Comparison of ENCODE assay signal across 27 cellular contexts in genomic region chr2:168114619-168115018, GRCh38.
"Had no signal": no experiment of that assay in that cellular context is flagged by ENCODE, and none has a peak within 500 bp of the region (broad histone marks: within the 10 kb centered on the region; RNA-seq: fewer than 3 reads in every experiment).

No MANE protein-coding gene starts in this region.

- H3K4me3 ChIP-seq: adrenal gland, sigmoid colon, tibial artery, upper lobe of right lung had no signal

- H3K36me3 ChIP-seq: adrenal gland, brain microvascular endothelial cell, sigmoid colon, tibial artery, upper lobe of right lung had no signal

- DNase-seq: activated CD4-positive, alpha-beta T cell treated with anti-CD3 and anti-CD28 coated beads for 36 hours; activated CD4-positive, CD25-positive, alpha-beta regulatory T cell; activated CD8-positive, alpha-beta memory T cell treated with anti-CD3 and anti-CD28 coated beads, Interleukin-2, amount 10 ng/mL, durations not matched to agents 7 days and 5 days; activated CD8-positive, alpha-beta T cell treated with anti-CD3 and anti-CD28 coated beads, Interleukin-2, amount 10 ng/mL, durations not matched to agents 7 days and 5 days; activated naive CD4-positive, alpha-beta T cell treated with anti-CD3 and anti-CD28 coated beads for 36 hours; activated naive CD8-positive, alpha-beta T cell treated with anti-CD3 and anti-CD28 coated beads for 36 hours; activated T-cell treated with anti-CD3 and anti-CD28 coated beads, Interleukin-2, amount 50 U/mL, for 48 hours; adrenal gland; brain microvascular endothelial cell; caudate nucleus; foreskin fibroblast; naive B cell; nucleus accumbens; sigmoid colon; small intestine; stimulated activated CD4-positive, alpha-beta T cell treated with anti-CD3 and anti-CD28 coated beads, Interleukin-4, amount 100 ng/mL, for 4 hours; stimulated activated CD8-positive, alpha-beta memory T cell treated with anti-CD3 and anti-CD28 coated beads, Interleukin-4, amount 100 ng/mL, for 48 hours; stimulated activated naive CD8-positive, alpha-beta T cell treated with anti-CD3 and anti-CD28 coated beads, Interleukin-15, amount 100 ng/mL, for 72 hours; substantia nigra; T-helper 2 cell; tibial artery; upper lobe of right lung had no signal

- ATAC-seq: activated CD4-positive, alpha-beta T cell treated with anti-CD3 and anti-CD28 coated beads for 36 hours; activated CD8-positive, alpha-beta memory T cell treated with anti-CD3 and anti-CD28 coated beads, Interleukin-2, amount 10 ng/mL, durations not matched to agents 7 days and 5 days; activated CD8-positive, alpha-beta T cell treated with anti-CD3 and anti-CD28 coated beads, Interleukin-2, amount 10 ng/mL, durations not matched to agents 7 days and 5 days; esophagus mucosa; stimulated activated memory B cell treated with anti-CD40 and anti-IgM and Interleukin-4, amounts not matched to agents 10 μg/mL and 1 μg/mL and 100 μg/mL, for 72 hours; stimulated activated naive CD8-positive, alpha-beta T cell treated with anti-CD3 and anti-CD28 coated beads, Interleukin-15, amount 100 ng/mL, for 72 hours; upper lobe of right lung had no signal

- H3K4me1 Mint-ChIP-seq: activated CD4-positive, alpha-beta T cell treated with anti-CD3 and anti-CD28 coated beads for 36 hours; activated CD8-positive, alpha-beta memory T cell treated with anti-CD3 and anti-CD28 coated beads, Interleukin-2, amount 10 ng/mL, durations not matched to agents 7 days and 5 days; activated naive CD8-positive, alpha-beta T cell treated with anti-CD3 and anti-CD28 coated beads for 36 hours; mesothelial cell of epicardium; naive B cell; stimulated activated memory B cell treated with anti-CD40 and anti-IgM and Interleukin-4, amounts not matched to agents 10 μg/mL and 1 μg/mL and 100 μg/mL, for 72 hours; stimulated activated naive CD8-positive, alpha-beta T cell treated with anti-CD3 and anti-CD28 coated beads, Interleukin-15, amount 100 ng/mL, for 72 hours had no signal

- H3K27me3 Mint-ChIP-seq: activated CD4-positive, alpha-beta T cell treated with anti-CD3 and anti-CD28 coated beads for 36 hours; activated CD8-positive, alpha-beta memory T cell treated with anti-CD3 and anti-CD28 coated beads, Interleukin-2, amount 10 ng/mL, durations not matched to agents 7 days and 5 days; activated naive CD8-positive, alpha-beta T cell treated with anti-CD3 and anti-CD28 coated beads for 36 hours; naive B cell; stimulated activated memory B cell treated with anti-CD40 and anti-IgM and Interleukin-4, amounts not matched to agents 10 μg/mL and 1 μg/mL and 100 μg/mL, for 72 hours; stimulated activated naive CD8-positive, alpha-beta T cell treated with anti-CD3 and anti-CD28 coated beads, Interleukin-15, amount 100 ng/mL, for 72 hours had no signal

- H3K27ac ChIP-seq: brain microvascular endothelial cell, sigmoid colon, tibial artery, upper lobe of right lung had no signal

- H3K27me3 ChIP-seq: adrenal gland, brain microvascular endothelial cell, sigmoid colon, tibial artery, upper lobe of right lung had no signal

- H3K4me3 Mint-ChIP-seq: activated CD4-positive, alpha-beta T cell treated with anti-CD3 and anti-CD28 coated beads for 36 hours; activated CD8-positive, alpha-beta memory T cell treated with anti-CD3 and anti-CD28 coated beads, Interleukin-2, amount 10 ng/mL, durations not matched to agents 7 days and 5 days; activated CD8-positive, alpha-beta T cell treated with anti-CD3 and anti-CD28 coated beads, Interleukin-2, amount 10 ng/mL, durations not matched to agents 7 days and 5 days; activated naive CD4-positive, alpha-beta T cell treated with anti-CD3 and anti-CD28 coated beads for 36 hours; activated naive CD8-positive, alpha-beta T cell treated with anti-CD3 and anti-CD28 coated beads for 36 hours; mesothelial cell of epicardium; naive B cell; neural crest cell; stimulated activated memory B cell treated with anti-CD40 and anti-IgM and Interleukin-4, amounts not matched to agents 10 μg/mL and 1 μg/mL and 100 μg/mL, for 72 hours; stimulated activated naive CD8-positive, alpha-beta T cell treated with anti-CD3 and anti-CD28 coated beads, Interleukin-15, amount 100 ng/mL, for 72 hours had no signal

- H3K36me3 Mint-ChIP-seq: naive B cell had no signal

- H3K9me3 ChIP-seq: adrenal gland, sigmoid colon, tibial artery, upper lobe of right lung had no signal

- H3K27ac Mint-ChIP-seq: activated CD4-positive, alpha-beta T cell treated with anti-CD3 and anti-CD28 coated beads for 36 hours; activated CD8-positive, alpha-beta memory T cell treated with anti-CD3 and anti-CD28 coated beads, Interleukin-2, amount 10 ng/mL, durations not matched to agents 7 days and 5 days; activated CD8-positive, alpha-beta T cell treated with anti-CD3 and anti-CD28 coated beads, Interleukin-2, amount 10 ng/mL, durations not matched to agents 7 days and 5 days; activated naive CD4-positive, alpha-beta T cell treated with anti-CD3 and anti-CD28 coated beads for 36 hours; activated naive CD8-positive, alpha-beta T cell treated with anti-CD3 and anti-CD28 coated beads for 36 hours; activated T-helper 2 cell treated with anti-CD3 and anti-CD28 coated beads, Interferon-gamma antibody, Interleukin-2, Interleukin-4, amounts not matched to agents 10 μg/mL and 5 μg/mL and 100 μg/mL, durations not matched to agents 14 hours and 24 hours and 36 hours; mesothelial cell of epicardium; stimulated activated memory B cell treated with anti-CD40 and anti-IgM and Interleukin-4, amounts not matched to agents 10 μg/mL and 1 μg/mL and 100 μg/mL, for 72 hours had no signal

- H3K4me1 ChIP-seq: adrenal gland had no signal

- H3K9me3 Mint-ChIP-seq: activated naive CD4-positive, alpha-beta T cell treated with anti-CD3 and anti-CD28 coated beads for 36 hours; activated naive CD8-positive, alpha-beta T cell treated with anti-CD3 and anti-CD28 coated beads for 36 hours; activated T-helper 2 cell treated with anti-CD3 and anti-CD28 coated beads, Interferon-gamma antibody, Interleukin-2, Interleukin-4, amounts not matched to agents 10 μg/mL and 5 μg/mL and 100 μg/mL, durations not matched to agents 14 hours and 24 hours and 36 hours; mesothelial cell of epicardium; naive B cell; stimulated activated memory B cell treated with anti-CD40 and anti-IgM and Interleukin-4, amounts not matched to agents 10 μg/mL and 1 μg/mL and 100 μg/mL, for 72 hours; stimulated activated naive CD8-positive, alpha-beta T cell treated with anti-CD3 and anti-CD28 coated beads, Interleukin-15, amount 100 ng/mL, for 72 hours had no signal
